Comparison of ENCODE assay signal across 8 cellular contexts in the genomic region with DNA sequence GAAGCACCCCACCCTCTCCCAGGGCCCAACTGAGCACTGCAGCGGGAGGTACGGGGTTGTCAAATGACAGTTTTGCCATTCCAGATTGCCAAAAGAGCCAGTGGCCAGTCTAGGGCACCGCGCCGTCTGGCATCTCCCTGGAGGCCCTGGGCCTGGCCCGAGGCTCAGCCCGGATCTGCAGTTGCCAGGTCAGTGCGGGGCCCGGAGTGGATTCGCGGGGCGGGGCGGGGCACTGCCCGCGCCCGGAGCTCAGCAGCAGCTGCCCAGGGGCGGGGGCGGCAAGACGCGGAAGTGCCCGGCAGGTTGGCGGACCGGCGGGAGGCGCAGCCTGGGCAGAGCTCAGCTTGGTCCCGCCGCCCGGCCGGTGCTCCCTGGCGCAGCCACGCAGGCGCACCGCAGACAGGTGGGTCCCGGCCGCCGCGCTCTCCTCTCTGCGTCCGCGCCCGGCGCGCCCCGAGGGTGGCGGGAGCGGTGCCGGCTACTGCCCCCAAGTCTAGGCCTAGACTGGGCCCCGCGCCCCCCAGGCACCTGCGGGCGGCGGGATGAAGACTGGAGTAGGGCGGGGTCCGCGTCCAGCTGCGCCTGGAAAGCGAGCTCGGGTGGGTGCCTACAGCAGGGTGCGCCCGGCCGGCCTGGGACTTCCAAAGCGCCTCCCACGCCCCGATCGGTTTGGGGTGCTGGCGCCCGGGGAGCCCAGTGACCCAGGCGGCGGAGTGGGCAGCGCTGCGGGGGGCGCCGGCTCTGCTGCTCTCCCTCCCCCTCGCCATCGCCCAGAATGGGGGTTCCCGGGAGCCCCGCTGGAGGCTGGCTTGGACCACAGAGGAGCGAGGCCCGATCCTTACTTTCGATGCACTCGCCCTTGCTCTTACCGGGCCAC. TPM values are rescaled to one million over a fixed set of nuclear protein-coding genes. Genes with fewer than 3 reads are reported as not detected.
A peak's percentile ranks its signal among the peaks of the same experiment; 100 is the strongest.
DNase-seq lines count a peak whose midpoint lies in the region; ATAC-seq and TF ChIP-seq lines count a peak whose summit lies in the region.

A gene with protein sequence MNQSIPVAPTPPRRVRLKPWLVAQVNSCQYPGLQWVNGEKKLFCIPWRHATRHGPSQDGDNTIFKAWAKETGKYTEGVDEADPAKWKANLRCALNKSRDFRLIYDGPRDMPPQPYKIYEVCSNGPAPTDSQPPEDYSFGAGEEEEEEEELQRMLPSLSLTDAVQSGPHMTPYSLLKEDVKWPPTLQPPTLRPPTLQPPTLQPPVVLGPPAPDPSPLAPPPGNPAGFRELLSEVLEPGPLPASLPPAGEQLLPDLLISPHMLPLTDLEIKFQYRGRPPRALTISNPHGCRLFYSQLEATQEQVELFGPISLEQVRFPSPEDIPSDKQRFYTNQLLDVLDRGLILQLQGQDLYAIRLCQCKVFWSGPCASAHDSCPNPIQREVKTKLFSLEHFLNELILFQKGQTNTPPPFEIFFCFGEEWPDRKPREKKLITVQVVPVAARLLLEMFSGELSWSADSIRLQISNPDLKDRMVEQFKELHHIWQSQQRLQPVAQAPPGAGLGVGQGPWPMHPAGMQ (plus strand): TSS at position 281 of the 877 bp plus-strand sequence. CDS start 4,155 bp downstream, outside the sequence.

- intact Hi-C loops in esophagus squamous epithelium (cut with DNase I): no loop called here

- H3K36me3 ChIP-seq in esophagus squamous epithelium: peaks cover 0 to 5% (median 0%) of the 10 kb centered on the region in 3 donors

- peak within 1 kb of the TSS; percentile 66 to 83 (median 73) for H3K27ac ChIP-seq in esophagus squamous epithelium

- peak within 1 kb of the TSS; percentile 75 for H3K27ac Mint-ChIP-seq in T-helper 1 cell treated with Interleukin-12 subunit alpha and Interleukin-12 subunit beta and Interleukin-4 antibody, amounts not matched to agents 30 μg/mL and 1 μg/mL, for 36 hours
- peak within 1 kb of the TSS in 4 of 10 donors; percentile 36 to 76 (median 50) for H3K27ac Mint-ChIP-seq in naive thymus-derived CD8-positive, alpha-beta T cell

- POLR2A ChIA-PET in naive thymus-derived CD8-positive, alpha-beta T cell (lab: Charles Lee): no interaction called here

- H3K4me3 ChIP-seq in esophagus squamous epithelium: peak within 1 kb of the TSS; percentile 57 to 88 (median 64)

- peaks cover 38% of the 10 kb centered on the region for H3K4me1 Mint-ChIP-seq in T-helper 1 cell treated with Interleukin-12 subunit alpha and Interleukin-12 subunit beta and Interleukin-4 antibody, amounts not matched to agents 30 μg/mL and 1 μg/mL, for 36 hours (ENCODE audit: low read depth)
- H3K4me1 Mint-ChIP-seq in naive thymus-derived CD8-positive, alpha-beta T cell: peaks cover 20 to 58% (median 34%) of the 10 kb centered on the region in 4 donors

- peaks cover 4 to 51% (median 7%) of the 10 kb centered on the region in 3 donors for H3K4me1 ChIP-seq in esophagus squamous epithelium

- peaks cover 0 to 55% (median 0%) of the 10 kb centered on the region in 4 donors for H3K27me3 ChIP-seq in esophagus squamous epithelium

- DNase-seq in DMS153 treated with DMSO at 0.1 percent for 48 hours (lab: John Stamatoyannopoulos, UW; ENCODE audit: unreplicated experiment) (peak; percentile 9), DMS153 (lab: John Stamatoyannopoulos, UW) (no peak), esophagus squamous epithelium (lab: John Stamatoyannopoulos, UW) (no peak), NCI-H128 (lab: John Stamatoyannopoulos, UW; ENCODE audit: unreplicated experiment) (no peak)
- DNase-seq in naive thymus-derived CD8-positive, alpha-beta T cell: no peak

- ATAC-seq in HG02759 (IDR thresholded peaks at IDR 0.05; ENCODE audit: unreplicated experiment): peak; percentile 14
- peak; percentile 30 to 34 for ATAC-seq in naive thymus-derived CD8-positive, alpha-beta T cell
- no peak for ATAC-seq in HG03159 (IDR thresholded peaks at IDR 0.05; ENCODE audit: unreplicated experiment)

- peak within 1 kb of the TSS; percentile 89 for H3K4me3 Mint-ChIP-seq in T-helper 1 cell treated with Interleukin-12 subunit alpha and Interleukin-12 subunit beta and Interleukin-4 antibody, amounts not matched to agents 30 μg/mL and 1 μg/mL, for 36 hours
- peak within 1 kb of the TSS; percentile 72 to 95 (median 86) for H3K4me3 Mint-ChIP-seq in naive thymus-derived CD8-positive, alpha-beta T cell

- H3K27me3 Mint-ChIP-seq in T-helper 1 cell treated with Interleukin-12 subunit alpha and Interleukin-12 subunit beta and Interleukin-4 antibody, amounts not matched to agents 30 μg/mL and 1 μg/mL, for 36 hours (ENCODE audit: low read depth): peaks cover 29% of the 10 kb centered on the region
- H3K27me3 Mint-ChIP-seq in naive thymus-derived CD8-positive, alpha-beta T cell: peaks cover 10 to 53% (median 29%) of the 10 kb centered on the region in 5 donors

- no peak for TF ChIP-seq CTCF in esophagus squamous epithelium (IDR thresholded peaks at IDR 0.05)

- TF ChIP-seq POLR2A in esophagus squamous epithelium (IDR thresholded peaks at IDR 0.05): peak in 2 of 4 donors; percentile 30 to 54

- no peaks in the 10 kb centered on the region for H3K9me3 Mint-ChIP-seq in T-helper 1 cell treated with Interleukin-12 subunit alpha and Interleukin-12 subunit beta and Interleukin-4 antibody, amounts not matched to agents 30 μg/mL and 1 μg/mL, for 36 hours
- no peaks in the 10 kb centered on the region for H3K9me3 Mint-ChIP-seq in naive thymus-derived CD8-positive, alpha-beta T cell

- WGBS in esophagus squamous epithelium, 2 donors: no CpG with 5 or more reads among the region's 82 CpGs

- H3K36me3 Mint-ChIP-seq in T-helper 1 cell treated with Interleukin-12 subunit alpha and Interleukin-12 subunit beta and Interleukin-4 antibody, amounts not matched to agents 30 μg/mL and 1 μg/mL, for 36 hours (ENCODE audit: low read depth): peaks cover 5% of the 10 kb centered on the region
- H3K36me3 Mint-ChIP-seq in naive thymus-derived CD8-positive, alpha-beta T cell: peaks cover 0 to 6% (median 6%) of the 10 kb centered on the region in 3 donors

- no peaks in the 10 kb centered on the region for H3K9me3 ChIP-seq in esophagus squamous epithelium

RNA-seq across cellular contexts. Expression of the gene that starts here (rescaled TPM):
- 10 to 100 TPM; 12.2 to 20.5 (median 16.9) TPM for total RNA-seq in esophagus squamous epithelium
- total RNA-seq in naive thymus-derived CD8-positive, alpha-beta T cell: 1 to 10 TPM; 2.3 to 3.0 TPM
- polyA plus RNA-seq in naive thymus-derived CD8-positive, alpha-beta T cell: under 1 TPM; 0.20 to 0.42 (median 0.40) TPM
